Comparison of ENCODE assay signal across 1 cellular context in the genomic region with DNA sequence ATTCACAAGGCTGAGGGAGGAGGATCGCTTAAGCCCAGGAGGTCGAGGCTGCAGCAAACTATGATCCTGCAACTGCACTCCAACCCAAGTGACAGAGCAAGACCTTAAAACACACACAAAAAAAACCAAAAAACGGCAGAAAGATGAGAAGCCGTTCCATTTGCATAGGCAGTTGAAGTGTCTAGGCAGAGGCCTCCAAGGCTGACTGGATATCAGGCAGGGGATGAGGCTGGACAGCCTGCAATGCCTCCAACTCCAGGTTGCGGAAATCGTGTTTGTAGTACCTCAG.
A peak's percentile ranks its signal among the peaks of the same experiment; 100 is the strongest.
TF ChIP-seq lines count a peak whose summit lies in the region.

No MANE protein-coding gene starts in this region.

TF ChIP-seq in HepG2, 621 proteins besides CTCF, POLR2A, EP300 and RAD21 (continued from another document and continues in another):
- TF ChIP-seq PRDM4 (CRISPR knock-in tag; IDR thresholded peaks at IDR 0.05; ENCODE audit: borderline replicate concordance) = no peak
- TF ChIP-seq ATF7-NPFF (CRISPR knock-in tag; IDR thresholded peaks at IDR 0.05; ENCODE audit: low read depth) = no peak
- TF ChIP-seq CEBPG (CRISPR knock-in tag; IDR thresholded peaks at IDR 0.05) = peak; percentile 75; the same call in 1 of the 2 replicates
- no peak for TF ChIP-seq NCOR1 (IDR thresholded peaks at IDR 0.05; ENCODE audit: borderline replicate concordance, low read length)
- no peak for TF ChIP-seq ZZZ3 (CRISPR knock-in tag; IDR thresholded peaks at IDR 0.05; ENCODE audit: borderline replicate concordance)
- TF ChIP-seq NR3C1 (CRISPR knock-in tag; IDR thresholded peaks at IDR 0.05) = no peak
- TF ChIP-seq NPAS2 (CRISPR knock-in tag; IDR thresholded peaks at IDR 0.05; ENCODE audit: borderline replicate concordance) = no peak
- 0 out of 2 replicates have a peak, but pooled peaks have one; percentile 56 for TF ChIP-seq THAP11 (CRISPR knock-in tag; IDR thresholded peaks at IDR 0.05)
- no peak for TF ChIP-seq ZNF446 (CRISPR knock-in tag; IDR thresholded peaks at IDR 0.05)
- TF ChIP-seq ZNF136 (CRISPR knock-in tag; IDR thresholded peaks at IDR 0.05; ENCODE audit: low read depth) = no peak
- 0 out of 2 replicates have a peak, but pooled peaks have one; percentile 12 for TF ChIP-seq AFF4 (CRISPR knock-in tag; IDR thresholded peaks at IDR 0.05)
- no peak for TF ChIP-seq NR2F6 (IDR thresholded peaks at IDR 0.05)
- TF ChIP-seq NR2F6 (CRISPR knock-in tag; IDR thresholded peaks at IDR 0.05) = no peak
- TF ChIP-seq SOX5 (CRISPR knock-in tag; IDR thresholded peaks at IDR 0.05; ENCODE audit: borderline replicate concordance) = no peak; the same call in 1 of the 2 replicates
- TF ChIP-seq SRSF9 (IDR thresholded peaks at IDR 0.05; ENCODE audit: borderline replicate concordance, insufficient read depth, low read depth, low read length, poor library complexity, severe bottlenecking) = no peak
- TF ChIP-seq TCF12 (IDR thresholded peaks at IDR 0.05) = no peak
- no peak for TF ChIP-seq TCF12 (CRISPR knock-in tag; IDR thresholded peaks at IDR 0.05)
- no peak for TF ChIP-seq HDAC2 (CRISPR knock-in tag; IDR thresholded peaks at IDR 0.05)
- no peak for TF ChIP-seq ZNF253 (CRISPR knock-in tag; IDR thresholded peaks at IDR 0.05; ENCODE audit: borderline replicate concordance)
- no peak for TF ChIP-seq ZNF709 (CRISPR knock-in tag; IDR thresholded peaks at IDR 0.05)
- TF ChIP-seq HNRNPLL (IDR thresholded peaks at IDR 0.05; ENCODE audit: low read depth, low read length, poor library complexity, severe bottlenecking) = no peak
- TF ChIP-seq ZBTB10 (CRISPR knock-in tag; IDR thresholded peaks at IDR 0.05; ENCODE audit: borderline replicate concordance) = no peak
- 0 out of 2 replicates have a peak, but pooled peaks have one; percentile 50 for TF ChIP-seq MEF2D (CRISPR knock-in tag; IDR thresholded peaks at IDR 0.05)
- no peak for TF ChIP-seq FOXK1 (CRISPR knock-in tag; IDR thresholded peaks at IDR 0.05; ENCODE audit: borderline replicate concordance, low read depth)
- TF ChIP-seq, protein P1, sequence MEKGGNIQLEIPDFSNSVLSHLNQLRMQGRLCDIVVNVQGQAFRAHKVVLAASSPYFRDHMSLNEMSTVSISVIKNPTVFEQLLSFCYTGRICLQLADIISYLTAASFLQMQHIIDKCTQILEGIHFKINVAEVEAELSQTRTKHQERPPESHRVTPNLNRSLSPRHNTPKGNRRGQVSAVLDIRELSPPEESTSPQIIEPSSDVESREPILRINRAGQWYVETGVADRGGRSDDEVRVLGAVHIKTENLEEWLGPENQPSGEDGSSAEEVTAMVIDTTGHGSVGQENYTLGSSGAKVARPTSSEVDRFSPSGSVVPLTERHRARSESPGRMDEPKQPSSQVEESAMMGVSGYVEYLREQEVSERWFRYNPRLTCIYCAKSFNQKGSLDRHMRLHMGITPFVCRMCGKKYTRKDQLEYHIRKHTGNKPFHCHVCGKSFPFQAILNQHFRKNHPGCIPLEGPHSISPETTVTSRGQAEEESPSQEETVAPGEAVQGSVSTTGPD (CRISPR knock-in tag; IDR thresholded peaks at IDR 0.05) = no peak
- TF ChIP-seq ZMAT3 (CRISPR knock-in tag; conservative IDR thresholded peaks at IDR 0.05) = no peak
- TF ChIP-seq SIX1 (CRISPR knock-in tag; IDR thresholded peaks at IDR 0.05; ENCODE audit: borderline replicate concordance) = no peak
- no peak for TF ChIP-seq SNAI1 (CRISPR knock-in tag; IDR thresholded peaks at IDR 0.05; ENCODE audit: borderline replicate concordance)
- TF ChIP-seq IKZF4 (CRISPR knock-in tag; IDR thresholded peaks at IDR 0.05; ENCODE audit: borderline replicate concordance, low read depth, not compliant biosample characterization) = no peak
- TF ChIP-seq, protein P2, sequence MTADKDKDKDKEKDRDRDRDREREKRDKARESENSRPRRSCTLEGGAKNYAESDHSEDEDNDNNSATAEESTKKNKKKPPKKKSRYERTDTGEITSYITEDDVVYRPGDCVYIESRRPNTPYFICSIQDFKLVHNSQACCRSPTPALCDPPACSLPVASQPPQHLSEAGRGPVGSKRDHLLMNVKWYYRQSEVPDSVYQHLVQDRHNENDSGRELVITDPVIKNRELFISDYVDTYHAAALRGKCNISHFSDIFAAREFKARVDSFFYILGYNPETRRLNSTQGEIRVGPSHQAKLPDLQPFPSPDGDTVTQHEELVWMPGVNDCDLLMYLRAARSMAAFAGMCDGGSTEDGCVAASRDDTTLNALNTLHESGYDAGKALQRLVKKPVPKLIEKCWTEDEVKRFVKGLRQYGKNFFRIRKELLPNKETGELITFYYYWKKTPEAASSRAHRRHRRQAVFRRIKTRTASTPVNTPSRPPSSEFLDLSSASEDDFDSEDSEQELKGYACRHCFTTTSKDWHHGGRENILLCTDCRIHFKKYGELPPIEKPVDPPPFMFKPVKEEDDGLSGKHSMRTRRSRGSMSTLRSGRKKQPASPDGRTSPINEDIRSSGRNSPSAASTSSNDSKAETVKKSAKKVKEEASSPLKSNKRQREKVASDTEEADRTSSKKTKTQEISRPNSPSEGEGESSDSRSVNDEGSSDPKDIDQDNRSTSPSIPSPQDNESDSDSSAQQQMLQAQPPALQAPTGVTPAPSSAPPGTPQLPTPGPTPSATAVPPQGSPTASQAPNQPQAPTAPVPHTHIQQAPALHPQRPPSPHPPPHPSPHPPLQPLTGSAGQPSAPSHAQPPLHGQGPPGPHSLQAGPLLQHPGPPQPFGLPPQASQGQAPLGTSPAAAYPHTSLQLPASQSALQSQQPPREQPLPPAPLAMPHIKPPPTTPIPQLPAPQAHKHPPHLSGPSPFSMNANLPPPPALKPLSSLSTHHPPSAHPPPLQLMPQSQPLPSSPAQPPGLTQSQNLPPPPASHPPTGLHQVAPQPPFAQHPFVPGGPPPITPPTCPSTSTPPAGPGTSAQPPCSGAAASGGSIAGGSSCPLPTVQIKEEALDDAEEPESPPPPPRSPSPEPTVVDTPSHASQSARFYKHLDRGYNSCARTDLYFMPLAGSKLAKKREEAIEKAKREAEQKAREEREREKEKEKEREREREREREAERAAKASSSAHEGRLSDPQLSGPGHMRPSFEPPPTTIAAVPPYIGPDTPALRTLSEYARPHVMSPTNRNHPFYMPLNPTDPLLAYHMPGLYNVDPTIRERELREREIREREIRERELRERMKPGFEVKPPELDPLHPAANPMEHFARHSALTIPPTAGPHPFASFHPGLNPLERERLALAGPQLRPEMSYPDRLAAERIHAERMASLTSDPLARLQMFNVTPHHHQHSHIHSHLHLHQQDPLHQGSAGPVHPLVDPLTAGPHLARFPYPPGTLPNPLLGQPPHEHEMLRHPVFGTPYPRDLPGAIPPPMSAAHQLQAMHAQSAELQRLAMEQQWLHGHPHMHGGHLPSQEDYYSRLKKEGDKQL (CRISPR knock-in tag; IDR thresholded peaks at IDR 0.05; ENCODE audit: low read depth) = no peak
- TF ChIP-seq ZNF263 (CRISPR knock-in tag; IDR thresholded peaks at IDR 0.05) = no peak
- no peak for TF ChIP-seq DR1 (CRISPR knock-in tag; IDR thresholded peaks at IDR 0.05)
- no peak for TF ChIP-seq SALL2 (CRISPR knock-in tag; IDR thresholded peaks at IDR 0.05)
- TF ChIP-seq ZNF83 (CRISPR knock-in tag; IDR thresholded peaks at IDR 0.05; ENCODE audit: borderline replicate concordance) = no peak
- no peak for TF ChIP-seq ZNF276 (CRISPR knock-in tag; IDR thresholded peaks at IDR 0.05; ENCODE audit: low read depth)
- TF ChIP-seq ZFP41 (CRISPR knock-in tag; IDR thresholded peaks at IDR 0.05; ENCODE audit: borderline replicate concordance) = no peak
- 0 out of 2 replicates have a peak, but pooled peaks have one; percentile 23 for TF ChIP-seq ARNT2 (CRISPR knock-in tag; IDR thresholded peaks at IDR 0.05; ENCODE audit: low read depth)
- no peak for TF ChIP-seq THAP7 (CRISPR knock-in tag; IDR thresholded peaks at IDR 0.05)
- no peak for TF ChIP-seq ZNF530 (CRISPR knock-in tag; IDR thresholded peaks at IDR 0.05; ENCODE audit: low read depth)
- no peak for TF ChIP-seq ZBTB34 (CRISPR knock-in tag; IDR thresholded peaks at IDR 0.05)
- 0 out of 2 replicates have a peak, but pooled peaks have one; percentile 21 for TF ChIP-seq DPF2 (CRISPR knock-in tag; IDR thresholded peaks at IDR 0.05; ENCODE audit: borderline replicate concordance, low read depth)
- TF ChIP-seq ZNF10 (CRISPR knock-in tag; IDR thresholded peaks at IDR 0.05; ENCODE audit: borderline replicate concordance, low read depth) = no peak
